ENCODE assay signal across 29 cellular contexts in genomic region chr20:2703716-2704475, GRCh38.
"Had no signal": no experiment of that assay in that cellular context is flagged by ENCODE, and none has a peak within 500 bp of the region (broad histone marks: within the 10 kb centered on the region; RNA-seq: fewer than 3 reads in every experiment).

No MANE protein-coding gene starts in this region.

- H3K27ac ChIP-seq: brain microvascular endothelial cell, dorsolateral prefrontal cortex, foreskin keratinocyte, gastrocnemius medialis, heart left ventricle, WERI-Rb-1 had no signal

- H3K9me3 Mint-ChIP-seq: activated B cell treated with CpG ODN at 0.5 μM for 24 hours; activated CD4-positive, alpha-beta memory T cell treated with anti-CD3 and anti-CD28 coated beads, Interleukin-2, amount 10 ng/mL, durations not matched to agents 7 days and 5 days; activated T-cell treated with anti-CD3 and anti-CD28 coated beads, Interleukin-2, amount 50 U/mL, for 4 hours; activated T-helper 17 cell treated with anti-CD3 and anti-CD28 coated beads, Interleukin-2, amount 50 U/mL, for 72 hours; central memory CD8-positive, alpha-beta T cell; dendritic cell treated with granulocyte-macrophage colony-stimulating factor and Interleukin-4, amounts not matched to agents 40 ng/mL and 50 ng/mL, for 4 days; endodermal cell; T-helper 2 cell treated with Interferon-gamma antibody and Interleukin-4, amounts not matched to agents 5 μg/mL and 100 μg/mL, for 36 hours had no signal

- H3K27me3 Mint-ChIP-seq: activated naive CD8-positive, alpha-beta T cell had no signal

- H3K36me3 Mint-ChIP-seq: activated naive CD8-positive, alpha-beta T cell had no signal

- ATAC-seq: activated CD4-positive, CD25-positive, alpha-beta regulatory T cell treated with anti-CD3 and anti-CD28 coated beads, Interleukin-2, amount 50 U/mL, for 24 hours; activated T-cell treated with anti-CD3 and anti-CD28 coated beads, Interleukin-2, amount 50 U/mL, for 4 hours; activated T-helper 17 cell treated with anti-CD3 and anti-CD28 coated beads, Interleukin-2, amount 50 U/mL, for 72 hours; esophagus mucosa; foreskin keratinocyte; gastrocnemius medialis; heart left ventricle; T-helper 17 cell had no signal

- H3K9me3 ChIP-seq: gastrocnemius medialis, heart left ventricle had no signal

- H3K4me1 Mint-ChIP-seq: activated B cell treated with CpG ODN at 0.5 μM for 24 hours; central memory CD8-positive, alpha-beta T cell; T-helper 17 cell had no signal

- H3K27ac Mint-ChIP-seq: activated B cell treated with CpG ODN at 0.5 μM for 24 hours; activated CD4-positive, alpha-beta memory T cell treated with anti-CD3 and anti-CD28 coated beads, Interleukin-2, amount 10 ng/mL, durations not matched to agents 7 days and 5 days; activated naive CD8-positive, alpha-beta T cell; activated T-helper 17 cell treated with anti-CD3 and anti-CD28 coated beads, Interleukin-2, amount 50 U/mL, for 72 hours; dendritic cell treated with granulocyte-macrophage colony-stimulating factor and Interleukin-4, amounts not matched to agents 40 ng/mL and 50 ng/mL, for 4 days; endodermal cell; T-helper 17 cell; T-helper 2 cell treated with Interferon-gamma antibody and Interleukin-4, amounts not matched to agents 5 μg/mL and 100 μg/mL, for 36 hours had no signal

- DNase-seq: activated B cell treated with CpG ODN at 0.5 μM for 24 hours; activated CD4-positive, alpha-beta memory T cell treated with anti-CD3 and anti-CD28 coated beads, Interleukin-2, amount 10 ng/mL, durations not matched to agents 7 days and 5 days; activated CD4-positive, alpha-beta T cell treated with anti-CD3 and anti-CD28 coated beads for 48 hours; activated effector memory CD4-positive, alpha-beta T cell treated with Interleukin-2 at 50 U/mL for 16 hours; activated gamma-delta T cell treated with Interleukin-2 at 50 U/mL for 16 hours; activated naive CD4-positive, alpha-beta T cell treated with anti-CD3 and anti-CD28 coated beads, Interleukin-2, amount 50 U/mL, for 16 hours; activated naive CD4-positive, alpha-beta T cell treated with Interleukin-2 at 50 U/mL for 16 hours; activated T-cell treated with anti-CD3 and anti-CD28 coated beads, Interleukin-2, amount 50 U/mL, for 4 hours; amniotic stem cell; anterior cingulate cortex; brain microvascular endothelial cell; dorsolateral prefrontal cortex; effector memory CD4-positive, alpha-beta T cell; endodermal cell; foreskin keratinocyte; gastrocnemius medialis; glutamatergic neuron; heart left ventricle; T-helper 1 cell; T-helper 17 cell; T1000; WERI-Rb-1 had no signal

- H3K36me3 ChIP-seq: brain microvascular endothelial cell, gastrocnemius medialis, heart left ventricle had no signal

- H3K27me3 ChIP-seq: dorsolateral prefrontal cortex, gastrocnemius medialis, heart left ventricle had no signal

- H3K4me3 Mint-ChIP-seq: activated B cell treated with CpG ODN at 0.5 μM for 24 hours; activated CD4-positive, alpha-beta memory T cell treated with anti-CD3 and anti-CD28 coated beads, Interleukin-2, amount 10 ng/mL, durations not matched to agents 7 days and 5 days; activated naive CD8-positive, alpha-beta T cell; activated T-cell treated with anti-CD3 and anti-CD28 coated beads, Interleukin-2, amount 50 U/mL, for 4 hours; activated T-helper 17 cell treated with anti-CD3 and anti-CD28 coated beads, Interleukin-2, amount 50 U/mL, for 72 hours; central memory CD8-positive, alpha-beta T cell; dendritic cell treated with granulocyte-macrophage colony-stimulating factor and Interleukin-4, amounts not matched to agents 40 ng/mL and 50 ng/mL, for 4 days; endodermal cell; T-helper 17 cell; T-helper 2 cell treated with Interferon-gamma antibody and Interleukin-4, amounts not matched to agents 5 μg/mL and 100 μg/mL, for 36 hours had no signal

- H3K4me3 ChIP-seq: dorsolateral prefrontal cortex, gastrocnemius medialis, heart left ventricle had no signal

- H3K4me1 ChIP-seq: foreskin keratinocyte, gastrocnemius medialis, heart left ventricle had no signal
